In genomic region chr7:121697731-121698396, GRCh38 we compare ENCODE assay signal across 16 cellular contexts.
"Had no signal": no experiment of that assay in that cellular context is flagged by ENCODE, and none has a peak within 500 bp of the region (broad histone marks: within the 10 kb centered on the region; RNA-seq: fewer than 3 reads in every experiment).

No MANE protein-coding gene starts in this region.

- H3K4me3 ChIP-seq: adrenal gland, psoas muscle, upper lobe of left lung had no signal

- H3K4me1 ChIP-seq: adrenal gland, psoas muscle, upper lobe of left lung had no signal

- H3K4me1 Mint-ChIP-seq: central memory CD8-positive, alpha-beta T cell; memory B cell; nephron had no signal

- H3K27ac ChIP-seq: adrenal gland, psoas muscle, upper lobe of left lung had no signal

- H3K27me3 Mint-ChIP-seq: central memory CD8-positive, alpha-beta T cell; memory B cell had no signal

- H3K27me3 ChIP-seq: adrenal gland, upper lobe of left lung had no signal

- H3K36me3 Mint-ChIP-seq: memory B cell had no signal

- DNase-seq: activated naive CD4-positive, alpha-beta T cell treated with anti-CD3 and anti-CD28 coated beads, Interleukin-2, amount 50 U/mL, for 16 hours; adrenal gland; effector memory CD4-positive, alpha-beta T cell; erythroblast; occipital lobe; psoas muscle; stimulated activated CD4-positive, alpha-beta T cell treated with anti-CD3 and anti-CD28 coated beads, Interleukin-2, amount 100 ng/mL, for 24 hours; stimulated activated naive CD4-positive, alpha-beta T cell; T-helper 2 cell; upper lobe of left lung had no signal

- H3K27ac Mint-ChIP-seq: activated T-helper 2 cell treated with anti-CD3 and anti-CD28 coated beads, Interferon-gamma antibody, Interleukin-2, Interleukin-4, amounts not matched to agents 10 μg/mL and 5 μg/mL and 100 μg/mL, durations not matched to agents 14 hours and 24 hours and 36 hours; memory B cell; nephron had no signal

- ATAC-seq: left lobe of liver, psoas muscle, sciatic nerve had no signal

- H3K9me3 Mint-ChIP-seq: activated T-helper 2 cell treated with anti-CD3 and anti-CD28 coated beads, Interferon-gamma antibody, Interleukin-2, Interleukin-4, amounts not matched to agents 10 μg/mL and 5 μg/mL and 100 μg/mL, durations not matched to agents 14 hours and 24 hours and 36 hours; central memory CD8-positive, alpha-beta T cell; memory B cell; nephron had no signal

- H3K36me3 ChIP-seq: adrenal gland, upper lobe of left lung had no signal

- H3K9me3 ChIP-seq: adrenal gland, psoas muscle, upper lobe of left lung had no signal

- H3K4me3 Mint-ChIP-seq: central memory CD8-positive, alpha-beta T cell; memory B cell; nephron had no signal
